ENCODE assay signal across 8 cellular contexts in the genomic region with DNA sequence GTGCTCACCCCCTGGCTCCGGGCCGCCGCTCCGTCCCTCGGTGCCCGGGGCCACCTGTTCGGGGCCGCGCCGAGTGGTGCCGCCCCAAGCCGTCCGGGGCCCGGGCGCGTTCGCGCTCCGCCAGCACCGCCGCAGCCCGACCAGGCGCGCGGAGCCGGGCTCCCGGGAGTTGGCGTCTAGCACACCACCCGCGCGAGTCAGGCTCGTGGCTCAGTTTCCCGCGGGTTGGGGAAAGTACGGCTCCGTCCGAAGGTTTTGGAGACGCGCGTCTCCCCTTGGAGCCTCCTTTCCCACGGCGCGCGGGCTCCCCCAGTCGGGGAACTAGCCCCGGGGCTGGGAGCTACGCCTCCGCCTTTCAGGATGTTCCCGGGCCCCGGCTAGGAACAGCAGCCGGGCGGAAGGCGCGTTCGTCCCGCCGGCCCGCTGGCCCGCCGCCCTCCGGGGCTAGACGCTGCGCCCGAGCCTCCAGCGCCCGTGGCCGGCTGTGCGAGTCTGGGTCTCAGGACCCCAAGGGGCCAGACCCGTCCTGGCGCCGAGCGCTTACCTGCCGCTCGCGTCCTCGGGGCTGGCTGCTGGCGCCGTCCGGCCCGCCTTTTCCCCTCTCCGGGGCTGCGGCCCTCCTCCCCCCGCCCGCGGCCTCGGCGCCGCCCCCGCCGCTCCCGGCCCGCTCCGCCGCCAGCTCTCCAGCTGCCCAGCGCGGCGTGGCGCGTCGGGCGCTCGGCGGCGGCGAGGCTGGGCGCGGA. TPM values are rescaled to one million over a fixed set of nuclear protein-coding genes. Genes with fewer than 3 reads are reported as not detected.
A peak's percentile ranks its signal among the peaks of the same experiment; 100 is the strongest.
DNase-seq lines count a peak whose midpoint lies in the region; ATAC-seq and TF ChIP-seq lines count a peak whose summit lies in the region.

A gene with protein sequence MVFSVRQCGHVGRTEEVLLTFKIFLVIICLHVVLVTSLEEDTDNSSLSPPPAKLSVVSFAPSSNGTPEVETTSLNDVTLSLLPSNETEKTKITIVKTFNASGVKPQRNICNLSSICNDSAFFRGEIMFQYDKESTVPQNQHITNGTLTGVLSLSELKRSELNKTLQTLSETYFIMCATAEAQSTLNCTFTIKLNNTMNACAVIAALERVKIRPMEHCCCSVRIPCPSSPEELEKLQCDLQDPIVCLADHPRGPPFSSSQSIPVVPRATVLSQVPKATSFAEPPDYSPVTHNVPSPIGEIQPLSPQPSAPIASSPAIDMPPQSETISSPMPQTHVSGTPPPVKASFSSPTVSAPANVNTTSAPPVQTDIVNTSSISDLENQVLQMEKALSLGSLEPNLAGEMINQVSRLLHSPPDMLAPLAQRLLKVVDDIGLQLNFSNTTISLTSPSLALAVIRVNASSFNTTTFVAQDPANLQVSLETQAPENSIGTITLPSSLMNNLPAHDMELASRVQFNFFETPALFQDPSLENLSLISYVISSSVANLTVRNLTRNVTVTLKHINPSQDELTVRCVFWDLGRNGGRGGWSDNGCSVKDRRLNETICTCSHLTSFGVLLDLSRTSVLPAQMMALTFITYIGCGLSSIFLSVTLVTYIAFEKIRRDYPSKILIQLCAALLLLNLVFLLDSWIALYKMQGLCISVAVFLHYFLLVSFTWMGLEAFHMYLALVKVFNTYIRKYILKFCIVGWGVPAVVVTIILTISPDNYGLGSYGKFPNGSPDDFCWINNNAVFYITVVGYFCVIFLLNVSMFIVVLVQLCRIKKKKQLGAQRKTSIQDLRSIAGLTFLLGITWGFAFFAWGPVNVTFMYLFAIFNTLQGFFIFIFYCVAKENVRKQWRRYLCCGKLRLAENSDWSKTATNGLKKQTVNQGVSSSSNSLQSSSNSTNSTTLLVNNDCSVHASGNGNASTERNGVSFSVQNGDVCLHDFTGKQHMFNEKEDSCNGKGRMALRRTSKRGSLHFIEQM (minus strand): TSS at position 571 of the 743 bp plus-strand sequence. CDS start 53,634 bp downstream, outside the sequence.

- TF ChIP-seq CTCF in fibroblast of pulmonary artery (IDR thresholded peaks at IDR 0.05; ENCODE audit: low read length, missing control alignments) (no peak), omental fat pad (IDR thresholded peaks at IDR 0.05) (no peak)

- ATAC-seq in omental fat pad (ENCODE audit: low FRiP score) (peak; percentile 85), GM18909 (IDR thresholded peaks at IDR 0.05; ENCODE audit: poor library complexity, unreplicated experiment) (no peak)

- H3K4me3 ChIP-seq in fibroblast of pulmonary artery (replicated peaks; ENCODE audit: low read depth, low read length): no peak within 1 kb of the TSS

- DNase-seq in CD1c-positive myeloid dendritic cell (ENCODE audit: extremely low spot score) (peak; percentile 4), NCI-H1105 (lab: John Stamatoyannopoulos, UW) (peak; percentile 25), fibroblast of pulmonary artery (ENCODE audit: low read depth) (peak; percentile 5), omental fat pad (ENCODE audit: low spot score) (no peak), SIG-M5 treated with dmso at 0.1 percent for 504 hours (lab: John Stamatoyannopoulos, UW; ENCODE audit: unreplicated experiment) (no peak), OCI-M2 (lab: John Stamatoyannopoulos, UW; ENCODE audit: unreplicated experiment) (no peak)
- DNase-seq in stimulated activated CD8-positive, alpha-beta memory T cell treated with anti-CD3 and anti-CD28 coated beads, Interleukin-4, amount 100 ng/mL, for 48 hours: no peak

RNA-seq across cellular contexts. Expression of the gene that starts here (rescaled TPM):
- total RNA-seq in omental fat pad: 10 to 100 TPM in 1 of 4 donors, 1 to 10 TPM in 3; 8.3 to 13.1 (median 8.8) TPM

Comparison
In these comparisons a context has a peak if more than half of its experiments do, and no peak if none do; other contexts are left out.
1. DNase-seq: peak in CD1c-positive myeloid dendritic cell (single experiment), NCI-H1105 (single experiment) and fibroblast of pulmonary artery (single experiment); none in omental fat pad (single experiment), SIG-M5 treated with dmso at 0.1 percent for 504 hours (single experiment), OCI-M2 (single experiment) and stimulated activated CD8-positive, alpha-beta memory T cell treated with anti-CD3 and anti-CD28 coated beads, Interleukin-4, amount 100 ng/mL, for 48 hours (single experiment).